ENCODE assay signal across 8 cellular contexts in the genomic region with DNA sequence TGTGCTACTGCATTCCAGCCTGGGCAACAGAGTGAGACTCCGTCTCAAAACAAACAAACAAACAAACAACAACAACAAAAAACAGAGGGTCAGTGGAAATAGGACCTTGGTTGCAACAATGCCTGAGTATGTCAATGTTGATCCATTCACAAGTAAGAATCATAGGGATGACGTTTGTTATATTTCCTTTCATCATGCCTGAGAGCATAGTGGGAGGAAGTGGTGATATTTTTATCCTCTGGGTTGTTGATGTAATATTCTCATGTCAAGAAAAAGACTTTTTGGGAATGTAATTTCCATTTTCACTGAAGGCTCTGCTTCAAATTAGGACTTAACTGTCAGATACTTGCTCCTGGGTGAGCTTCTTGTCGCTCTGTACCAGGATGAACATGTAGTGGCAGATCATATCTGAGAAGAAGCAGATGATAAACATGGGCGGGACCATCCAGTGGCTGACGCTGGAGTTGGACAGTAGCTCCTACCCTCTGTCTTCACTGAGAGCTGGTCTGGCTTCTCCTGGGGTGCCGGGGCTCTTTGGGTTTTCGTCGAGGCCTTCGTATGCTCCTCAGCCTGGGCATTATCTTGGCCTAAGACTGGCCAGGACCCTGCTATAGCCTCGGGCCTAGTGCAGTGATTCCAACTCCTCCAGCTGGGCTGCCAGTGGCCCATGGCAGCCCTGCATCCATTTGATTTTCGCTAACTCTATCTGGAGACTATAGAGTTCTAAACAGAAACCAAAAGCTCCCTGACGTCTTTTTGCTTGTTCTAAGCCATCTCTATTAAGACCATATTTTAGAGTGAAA. TPM values are rescaled to one million over a fixed set of nuclear protein-coding genes. Genes with fewer than 3 reads are reported as not detected.
DNase-seq lines count a peak whose midpoint lies in the region; ATAC-seq, FAIRE-seq and TF ChIP-seq lines count a peak whose summit lies in the region.

No MANE protein-coding gene starts in this region.

- H3K9me3 ChIP-seq in HEK293 (ENCODE audit: control insufficient read depth, insufficient read depth, low read depth, low read length) (no peaks in the 10 kb centered on the region), prostate gland (no peaks in the 10 kb centered on the region)

- H3K27ac ChIP-seq in HEK293 (ENCODE audit: extremely low read depth, low read depth, low read length) (no peak overlapping the region), prostate gland (peak overlapping the region; percentile 75 to 80)

- H3K36me3 ChIP-seq in HEK293 (ENCODE audit: control insufficient read depth in 2 of 2, insufficient read depth in 1 of 2, low read length in 2 of 2) (peaks cover 16 to 21% of the 10 kb centered on the region in 2 experiments), prostate gland (no peaks in the 10 kb centered on the region)

- H3K4me1 ChIP-seq in HEK293 (ENCODE audit: control insufficient read depth, insufficient read depth, low read length) (peaks cover 8% of the 10 kb centered on the region), prostate gland (replicated peaks) (peaks cover 4% of the 10 kb centered on the region)

- 43% methylated on average over 12 of the region's 12 CpGs for WGBS in prostate gland

- H3K27ac Mint-ChIP-seq in activated CD8-positive, alpha-beta T cell treated with anti-CD3 and anti-CD28 coated beads for 36 hours: peak overlapping the region; percentile 93

- no peaks in the 10 kb centered on the region for H3K27me3 ChIP-seq in prostate gland (replicated peaks; ENCODE audit: insufficient read depth)

- TF ChIP-seq POLR2A in prostate gland (IDR thresholded peaks at IDR 0.05): no peak

- TF ChIP-seq CTCF in HEK293 (tag by site-specific recombination; IDR thresholded peaks at IDR 0.05) (no peak), prostate gland (IDR thresholded peaks at IDR 0.05) (no peak), D721Med (IDR thresholded peaks at IDR 0.05; ENCODE audit: insufficient read depth, missing control alignments) (no peak)
- no peak for TF ChIP-seq CTCF in activated CD8-positive, alpha-beta T cell treated with anti-CD3 and anti-CD28 coated beads for 36 hours (IDR thresholded peaks at IDR 0.05)

- peaks cover 42% of the 10 kb centered on the region for H3K4me1 Mint-ChIP-seq in activated CD8-positive, alpha-beta T cell treated with anti-CD3 and anti-CD28 coated beads for 36 hours (ENCODE audit: low read depth)

- H3K4me3 ChIP-seq in HEK293 (ENCODE audit: low read depth, low read length) (no peak overlapping the region), prostate gland (no peak overlapping the region)

- no peak for FAIRE-seq in D721Med (lab: Jason Lieb, UNC)

- ATAC-seq in activated CD8-positive, alpha-beta T cell treated with anti-CD3 and anti-CD28 coated beads for 36 hours: peak; percentile 79
- ATAC-seq in GM18861 (IDR thresholded peaks at IDR 0.05; ENCODE audit: unreplicated experiment) (no peak), GM18907 (IDR thresholded peaks at IDR 0.05; ENCODE audit: unreplicated experiment) (no peak)

- no peaks in the 10 kb centered on the region for H3K9me3 Mint-ChIP-seq in activated CD8-positive, alpha-beta T cell treated with anti-CD3 and anti-CD28 coated beads for 36 hours

- DNase-seq in activated CD8-positive, alpha-beta T cell treated with anti-CD3 and anti-CD28 coated beads for 36 hours: peak; percentile 19
- peak; percentile 73 for DNase-seq in fibroblast of peridontal ligament (ENCODE audit: extremely low read depth)
- DNase-seq in prostate gland (ENCODE audit: low spot score): peak; percentile 28
- no peak for DNase-seq in D721Med (ENCODE audit: insufficient read length, low spot score)
- no peak for DNase-seq in HPDE6-E6E7 (ENCODE audit: extremely low spot score)

- POLR2A ChIA-PET in HEK293 (lab: Yijun Ruan, JAX): interaction anchor here (1.2 kb wide), 1 partner anchor 9 kb away, joined by 3 read pairs; no protein-coding TSS in a partner anchor
- POLR2A ChIA-PET in activated CD8-positive, alpha-beta T cell treated with anti-CD3 and anti-CD28 coated beads for 36 hours (lab: Charles Lee): interaction anchor here (0.5 to 2.6 kb wide), 8 partner anchors 9 to 120 kb away, joined by 3 to 11 read pairs (median 3); a partner anchor contains a TSS

- intact Hi-C loops in activated CD8-positive, alpha-beta T cell treated with anti-CD3 and anti-CD28 coated beads for 36 hours (cut with micrococcal nuclease): no loop called here
- intact Hi-C loops in prostate gland (cut with DNase I): no loop called here

- H3K4me3 Mint-ChIP-seq in activated CD8-positive, alpha-beta T cell treated with anti-CD3 and anti-CD28 coated beads for 36 hours: peak overlapping the region; percentile 68

- H3K36me3 Mint-ChIP-seq in activated CD8-positive, alpha-beta T cell treated with anti-CD3 and anti-CD28 coated beads for 36 hours (ENCODE audit: low read depth): peaks cover 39% of the 10 kb centered on the region

- H3K27me3 Mint-ChIP-seq in activated CD8-positive, alpha-beta T cell treated with anti-CD3 and anti-CD28 coated beads for 36 hours: no peaks in the 10 kb centered on the region

- CTCF ChIA-PET in HEK293 (lab: Yijun Ruan, JAX): interaction anchor here (2.0 kb wide), 1 partner anchor 48 kb away, joined by 8 read pairs; no protein-coding TSS in a partner anchor
- CTCF ChIA-PET in activated CD8-positive, alpha-beta T cell treated with anti-CD3 and anti-CD28 coated beads for 36 hours (lab: Charles Lee): interaction anchor here (1.5 to 3.4 kb wide), 3 partner anchors 19 to 48 kb away, joined by 3 to 17 read pairs (median 4); a partner anchor contains a TSS

TF ChIP-seq in HEK293, 187 proteins besides CTCF, POLR2A, EP300 and RAD21:
- no peak for TF ChIP-seq ZNF114 (tag by site-specific recombination; IDR thresholded peaks at IDR 0.05)
- TF ChIP-seq ZNF600 (tag by site-specific recombination; IDR thresholded peaks at IDR 0.05): 0 out of 2 replicates have a peak, but pooled peaks have one; percentile 16

RNA-seq across cellular contexts. Expression of a gene that starts 19.6 kb away (rescaled TPM):
- 100 to 1,000 TPM; 159 to 163 TPM for total RNA-seq in activated CD8-positive, alpha-beta T cell treated with anti-CD3 and anti-CD28 coated beads for 36 hours
- 10 to 100 TPM; 48.8 to 71.3 TPM for total RNA-seq in prostate gland

RNA-seq across cellular contexts. Expression of a gene that starts 58.2 kb away (rescaled TPM):
- total RNA-seq in activated CD8-positive, alpha-beta T cell treated with anti-CD3 and anti-CD28 coated beads for 36 hours: 10 to 100 TPM; 39.4 to 41.6 TPM
- total RNA-seq in prostate gland: 10 to 100 TPM; 21.9 to 33.1 TPM

Comparison
In these comparisons a context has a peak if more than half of its experiments do, and no peak if none do; other contexts are left out.
1. DNase-seq: peak in activated CD8-positive, alpha-beta T cell treated with anti-CD3 and anti-CD28 coated beads for 36 hours (single experiment), fibroblast of peridontal ligament (single experiment) and prostate gland (single experiment); none in D721Med (single experiment) and HPDE6-E6E7 (single experiment).